Comparison of ENCODE assay signal across 8 cellular contexts in the genomic region with DNA sequence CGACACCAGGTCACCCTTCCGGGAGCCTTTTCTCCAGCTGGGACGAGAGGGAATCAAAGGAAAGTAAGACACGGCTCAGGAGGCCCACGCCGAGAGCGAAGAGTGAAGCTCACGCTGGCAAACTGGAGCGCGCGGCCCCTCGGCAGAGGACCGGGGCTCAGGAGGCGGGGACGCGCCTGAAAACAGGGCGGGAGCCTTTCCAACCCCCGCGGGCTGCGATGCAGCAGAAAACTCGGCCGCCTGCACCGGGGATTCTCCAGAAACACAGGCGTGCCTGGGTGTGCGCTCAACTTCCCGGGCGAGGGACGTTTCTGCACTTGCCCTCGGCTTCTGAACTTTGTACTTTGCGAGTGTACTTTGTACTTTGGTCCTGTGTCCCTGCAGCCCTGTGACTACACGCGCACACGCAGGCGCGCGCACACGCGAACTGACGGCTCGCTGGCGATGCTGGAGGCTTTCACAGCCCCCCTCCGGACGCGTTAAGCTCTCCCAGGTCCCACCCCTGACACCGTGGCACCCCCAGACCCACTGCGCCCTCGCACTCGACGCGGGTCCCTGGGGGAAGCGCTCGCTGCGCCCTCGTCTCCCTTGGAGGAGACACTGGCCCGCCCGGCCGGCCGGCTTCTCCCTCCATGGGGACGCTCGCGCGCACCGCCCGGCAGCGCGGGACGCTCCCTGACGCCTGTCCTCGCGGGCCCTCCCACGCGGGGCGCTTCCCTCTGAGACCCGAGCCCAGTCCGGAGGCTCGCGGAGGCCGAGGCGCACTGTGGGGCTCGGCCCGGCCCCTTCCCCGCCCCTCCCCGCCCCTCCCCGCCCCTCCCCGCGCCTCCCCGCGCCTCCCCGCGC. TPM values are rescaled to one million over a fixed set of nuclear protein-coding genes. Genes with fewer than 3 reads are reported as not detected.
A peak's percentile ranks its signal among the peaks of the same experiment; 100 is the strongest.
DNase-seq lines count a peak whose midpoint lies in the region; ATAC-seq and TF ChIP-seq lines count a peak whose summit lies in the region.

No MANE protein-coding gene starts in this region.

- in situ Hi-C loops in SK-MEL-5 (cut with HindIII; ENCODE audit: low pct_unique_long_range_greater_than_20kb, low sequenced_read_pairs) = no loop called here

- peak; percentile 49 for TF ChIP-seq POLR2A in GM19193 (IDR thresholded peaks at IDR 0.05; ENCODE audit: extremely low read depth, insufficient read depth, insufficient read length)
- TF ChIP-seq POLR2A in heart left ventricle (IDR thresholded peaks at IDR 0.05) = peak in 1 of 2 donors; percentile 37

- H3K27me3 ChIP-seq in BJ (ENCODE audit: control insufficient read depth, insufficient read depth, low read length) (no peaks in the 10 kb centered on the region), heart left ventricle (no peaks in the 10 kb centered on the region)

- peak overlapping the region; percentile 76 for H3K4me3 Mint-ChIP-seq in osteocyte (ENCODE audit: unreplicated experiment)

- H3K9me3 Mint-ChIP-seq in osteocyte (ENCODE audit: unreplicated experiment) = no peaks in the 10 kb centered on the region

- peaks cover 0 to 33% (median 19%) of the 10 kb centered on the region in 12 donors for H3K4me1 ChIP-seq in heart left ventricle

- H3K36me3 ChIP-seq in BJ (ENCODE audit: control insufficient read depth, insufficient read depth, low read length) = no peaks in the 10 kb centered on the region; the same call in 1 of the 2 replicates
- no peaks in the 10 kb centered on the region for H3K36me3 ChIP-seq in heart left ventricle

- H3K27me3 Mint-ChIP-seq in osteocyte (ENCODE audit: unreplicated experiment) = no peaks in the 10 kb centered on the region

- peak overlapping the region; percentile 54 to 88 (median 81) for H3K27ac ChIP-seq in heart left ventricle

- H3K4me1 Mint-ChIP-seq in osteocyte (ENCODE audit: unreplicated experiment) = peaks cover 5% of the 10 kb centered on the region

- no peak for DNase-seq in BJ (ENCODE audit: low read depth)
- peak; percentile 20 for DNase-seq in SK-MEL-5 (ENCODE audit: low read depth, low spot score)
- DNase-seq in amniotic epithelial cell (ENCODE audit: low read depth) = peak; percentile 32
- DNase-seq in heart left ventricle = peak; percentile 66 to 87 (median 77)
- DNase-seq in osteocyte (ENCODE audit: extremely low spot score, unreplicated experiment) = no peak
- DNase-seq in GM19240 (ENCODE audit: insufficient read length, low spot score) = no peak

- peak overlapping the region; percentile 88 for H3K4me3 ChIP-seq in BJ (ENCODE audit: low read depth, low read length)
- peak overlapping the region; percentile 45 to 99 (median 87) for H3K4me3 ChIP-seq in heart left ventricle

- TF ChIP-seq CTCF in BJ (IDR thresholded peaks at IDR 0.05; ENCODE audit: insufficient read depth, low read depth, low read length) (no peak), heart left ventricle (IDR thresholded peaks at IDR 0.05) (no peak), osteocyte (IDR thresholded peaks at IDR 0.05) (no peak)

- CTCF ChIA-PET in BJ (lab: Yijun Ruan, JAX) = interaction anchor here (1.0 to 1.2 kb wide), 2 partner anchors 49 to 59 kb away, joined by 3 to 5 read pairs; no protein-coding TSS in a partner anchor

- intact Hi-C loops in heart left ventricle (cut with DNase I) = loop anchor here in 1 of 10 donors (5.0 kb wide), 1 partner anchor 71 kb away; a partner anchor contains a TSS

- POLR2A ChIA-PET in BJ (lab: Charles Lee) = interaction anchor here (0.5 to 0.7 kb wide), 2 partner anchors 9 to 49 kb away, joined by 3 to 7 read pairs; no protein-coding TSS in a partner anchor

- peak; percentile 34 for ATAC-seq in HG03378 (IDR thresholded peaks at IDR 0.05; ENCODE audit: unreplicated experiment)
- peak; percentile 52 to 82 (median 78) for ATAC-seq in heart left ventricle

- WGBS in heart left ventricle, 4 donors = 0 to 1% (median 1%) methylated on average over 46 to 83 of the region's 90 CpGs

- H3K36me3 Mint-ChIP-seq in osteocyte (ENCODE audit: unreplicated experiment) = peaks cover 2% of the 10 kb centered on the region

- no peak overlapping the region for H3K27ac Mint-ChIP-seq in osteocyte (ENCODE audit: unreplicated experiment)

- no peaks in the 10 kb centered on the region for H3K9me3 ChIP-seq in heart left ventricle

RNA-seq across cellular contexts. Expression of a gene that starts 0.6 kb away (rescaled TPM):
- 3.5 and 4.5 TPM in 2 replicates for polyA plus RNA-seq in BJ (2011; rRNA removed)
- 2.4 and 3.7 TPM in 2 replicates for polyA minus RNA-seq in BJ (2011; rRNA and poly(A)+ RNA removed)
- total RNA-seq in SK-MEL-5 (2014; rRNA removed; shearing (Covaris generic)) = 0.83 and 1.0 TPM in 2 replicates
- polyA plus RNA-seq in SK-MEL-5 (2015; cell fraction: cytosol; rRNA removed) = 0.63 and 0.82 TPM in 2 replicates
- 0.33 and 2.0 TPM in 2 replicates for polyA plus RNA-seq in SK-MEL-5 (2015; cell fraction: nucleus; rRNA removed)
- total RNA-seq in heart left ventricle = 1 to 10 TPM; 2.1 to 7.3 (median 3.4) TPM
- 1 to 10 TPM; 2.9 to 4.7 TPM for polyA plus RNA-seq in heart left ventricle
- total RNA-seq in osteocyte = 6.5 and 8.7 TPM in 2 replicates

RNA-seq across cellular contexts. Expression of a gene that starts 5.3 kb away (rescaled TPM):
- polyA plus RNA-seq in BJ (2011; rRNA removed) (41.7 and 63.9 TPM in 2 replicates), heart left ventricle (100 to 1,000 TPM; 132 to 217 TPM)
- polyA minus RNA-seq in BJ (2011; rRNA and poly(A)+ RNA removed) = 30.2 and 40.7 TPM in 2 replicates
- 80.6 and 90.4 TPM in 2 replicates for total RNA-seq in SK-MEL-5 (2014; rRNA removed; shearing (Covaris generic))
- polyA plus RNA-seq in SK-MEL-5 (2015; cell fraction: cytosol; rRNA removed) = 98.6 and 103 TPM in 2 replicates
- 32.8 and 35.5 TPM in 2 replicates for polyA plus RNA-seq in SK-MEL-5 (2015; cell fraction: nucleus; rRNA removed)
- total RNA-seq in heart left ventricle (100 to 1,000 TPM; 148 to 303 (median 201) TPM), osteocyte (62.9 and 65.1 TPM in 2 replicates)

RNA-seq across cellular contexts. Expression of a gene that starts 15.5 kb away (rescaled TPM):
- polyA plus RNA-seq in BJ (2011; rRNA removed) (30.9 and 38.1 TPM in 2 replicates), heart left ventricle (10 to 100 TPM; 24.8 to 34.2 TPM)
- 25.7 and 41.5 TPM in 2 replicates for polyA minus RNA-seq in BJ (2011; rRNA and poly(A)+ RNA removed)
- total RNA-seq in SK-MEL-5 (2014; rRNA removed; shearing (Covaris generic)) = 34.9 and 38.5 TPM in 2 replicates
- polyA plus RNA-seq in SK-MEL-5 (2015; cell fraction: cytosol; rRNA removed) = 33.4 and 35.9 TPM in 2 replicates
- polyA plus RNA-seq in SK-MEL-5 (2015; cell fraction: nucleus; rRNA removed) = 208 and 254 TPM in 2 replicates
- total RNA-seq in heart left ventricle (10 to 100 TPM; 11.6 to 29.5 (median 18.1) TPM), osteocyte (57.3 and 65.2 TPM in 2 replicates)

RNA-seq across cellular contexts. Expression of a gene that starts 20.7 kb away (rescaled TPM):
- 40.6 and 49.8 TPM in 2 replicates for polyA plus RNA-seq in BJ (2011; rRNA removed)
- polyA minus RNA-seq in BJ (2011; rRNA and poly(A)+ RNA removed) = 6.6 and 7.2 TPM in 2 replicates
- 22.1 and 30.2 TPM in 2 replicates for total RNA-seq in SK-MEL-5 (2014; rRNA removed; shearing (Covaris generic))
- 22.2 and 28.9 TPM in 2 replicates for polyA plus RNA-seq in SK-MEL-5 (2015; cell fraction: cytosol; rRNA removed)
- 14.1 and 28.3 TPM in 2 replicates for polyA plus RNA-seq in SK-MEL-5 (2015; cell fraction: nucleus; rRNA removed)
- 10 to 100 TPM in 2 of 9 donors, 1 to 10 TPM in 7; 4.3 to 24.1 (median 8.0) TPM for total RNA-seq in heart left ventricle
- 10 to 100 TPM in 1 of 2 donors, 1 to 10 TPM in 1; 8.6 to 16.0 TPM for polyA plus RNA-seq in heart left ventricle
- 20.5 and 24.0 TPM in 2 replicates for total RNA-seq in osteocyte

RNA-seq across cellular contexts. Expression of a gene that starts 31.3 kb away (rescaled TPM):
- polyA plus RNA-seq in BJ (2011; rRNA removed) (not detected in 2 replicates), heart left ventricle (not detected)
- polyA minus RNA-seq in BJ (2011; rRNA and poly(A)+ RNA removed) = not detected in 2 replicates
- not detected in 2 replicates for total RNA-seq in SK-MEL-5 (2014; rRNA removed; shearing (Covaris generic))
- polyA plus RNA-seq in SK-MEL-5 (2015; cell fraction: cytosol; rRNA removed) = not detected in 2 replicates
- not detected in 2 replicates for polyA plus RNA-seq in SK-MEL-5 (2015; cell fraction: nucleus; rRNA removed)
- total RNA-seq in heart left ventricle (not detected), osteocyte (not detected in 2 replicates)

Comparison
In these comparisons a context has a peak if more than half of its experiments do, and no peak if none do; other contexts are left out.
1. DNase-seq: peak in SK-MEL-5 (single experiment), amniotic epithelial cell (single experiment) and heart left ventricle (5 of 5); none in BJ (single experiment), osteocyte (single experiment) and GM19240 (single experiment).